ENCODE assay signal across 8 cellular contexts in the genomic region with DNA sequence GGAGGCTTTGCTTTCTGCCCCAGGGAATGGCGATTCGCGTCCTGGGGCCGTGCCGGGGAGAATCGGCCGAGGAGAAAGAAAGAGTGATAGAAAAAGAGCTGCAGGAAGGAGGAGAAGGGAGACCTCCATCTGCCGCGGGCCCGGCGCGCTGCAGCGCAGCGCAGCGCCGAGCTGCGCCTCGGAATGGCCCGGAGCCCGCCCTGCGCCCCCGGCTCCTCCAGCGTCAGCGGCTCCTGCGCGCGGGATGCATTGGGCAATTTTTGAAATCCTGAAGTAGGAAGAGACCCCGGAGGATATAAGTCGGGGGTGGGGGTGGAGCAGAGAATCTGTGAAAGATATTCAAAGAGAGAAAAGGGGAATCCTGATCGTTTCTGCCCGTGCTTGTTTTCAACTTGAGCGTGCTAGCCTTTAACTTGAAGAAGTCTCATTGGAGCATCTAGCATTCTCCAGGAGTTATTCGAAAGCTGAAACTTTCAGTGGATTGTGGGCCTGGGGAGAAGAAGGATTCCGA. TPM values are rescaled to one million over a fixed set of nuclear protein-coding genes. Genes with fewer than 3 reads are reported as not detected.
DNase-seq lines count a peak whose midpoint lies in the region; ATAC-seq and TF ChIP-seq lines count a peak whose summit lies in the region.

No MANE protein-coding gene starts in this region.

- H3K27ac ChIP-seq in CD4-positive, alpha-beta memory T cell (ENCODE audit: low read depth, low read length), result no peak overlapping the region
- no peak overlapping the region for H3K27ac ChIP-seq in Karpas-422 (ENCODE audit: low read length)

- H3K9me3 Mint-ChIP-seq in CD4-positive, alpha-beta memory T cell, result peaks cover 0 to 2% (median 0%) of the 10 kb centered on the region in 8 donors
- H3K9me3 Mint-ChIP-seq in immature natural killer cell, result peaks cover 0 to 4% (median 0%) of the 10 kb centered on the region in 6 donors
- peaks cover 5% of the 10 kb centered on the region for H3K9me3 Mint-ChIP-seq in stimulated activated memory B cell treated with anti-CD40 and anti-IgM and Interleukin-4, amounts not matched to agents 10 μg/mL and 1 μg/mL and 100 μg/mL, for 72 hours

- no peak for ATAC-seq in stimulated activated memory B cell treated with anti-CD40 and anti-IgM and Interleukin-4, amounts not matched to agents 10 μg/mL and 1 μg/mL and 100 μg/mL, for 72 hours
- no peak for ATAC-seq in HG02588 (IDR thresholded peaks at IDR 0.05; ENCODE audit: unreplicated experiment)

- no peaks in the 10 kb centered on the region for H3K4me1 ChIP-seq in CD4-positive, alpha-beta memory T cell (ENCODE audit: insufficient read depth, low read length)
- H3K4me1 ChIP-seq in skeletal muscle satellite cell (ENCODE audit: control insufficient read depth, insufficient read depth, low read length), result peaks cover 5% of the 10 kb centered on the region
- H3K4me1 ChIP-seq in Karpas-422 (ENCODE audit: low read length), result no peaks in the 10 kb centered on the region

- POLR2A ChIA-PET in CD4-positive, alpha-beta memory T cell (lab: Charles Lee; ENCODE audit: partially characterized antibody), result no interaction called here

- H3K36me3 Mint-ChIP-seq in CD4-positive, alpha-beta memory T cell, result no peaks in the 10 kb centered on the region
- no peaks in the 10 kb centered on the region for H3K36me3 Mint-ChIP-seq in immature natural killer cell
- no peaks in the 10 kb centered on the region for H3K36me3 Mint-ChIP-seq in stimulated activated memory B cell treated with anti-CD40 and anti-IgM and Interleukin-4, amounts not matched to agents 10 μg/mL and 1 μg/mL and 100 μg/mL, for 72 hours

- H4K20me1 ChIP-seq in Karpas-422 (ENCODE audit: insufficient read depth, low read depth, low read length), result no peaks in the 10 kb centered on the region

- no peak overlapping the region for H2AFZ ChIP-seq in Karpas-422 (ENCODE audit: low read length)

- CTCF ChIA-PET in CD4-positive, alpha-beta memory T cell (lab: Charles Lee; ENCODE audit: partially characterized antibody), result no interaction called here

- peaks cover 24 to 30% of the 10 kb centered on the region in 2 donors for H3K27me3 Mint-ChIP-seq in CD4-positive, alpha-beta memory T cell
- H3K27me3 Mint-ChIP-seq in immature natural killer cell (ENCODE audit: low read depth in 3 of 3), result peaks cover 10 to 22% (median 22%) of the 10 kb centered on the region in 3 donors
- H3K27me3 Mint-ChIP-seq in stimulated activated memory B cell treated with anti-CD40 and anti-IgM and Interleukin-4, amounts not matched to agents 10 μg/mL and 1 μg/mL and 100 μg/mL, for 72 hours, result peaks cover 34% of the 10 kb centered on the region

- H3K79me2 ChIP-seq in Karpas-422 (ENCODE audit: low read length), result no peaks in the 10 kb centered on the region

- intact Hi-C loops in CD4-positive, alpha-beta memory T cell (cut with micrococcal nuclease), result no loop called here

- no peak overlapping the region for H3K27ac Mint-ChIP-seq in CD4-positive, alpha-beta memory T cell
- no peak overlapping the region for H3K27ac Mint-ChIP-seq in immature natural killer cell
- no peak overlapping the region for H3K27ac Mint-ChIP-seq in stimulated activated memory B cell treated with anti-CD40 and anti-IgM and Interleukin-4, amounts not matched to agents 10 μg/mL and 1 μg/mL and 100 μg/mL, for 72 hours

- H3K27me3 ChIP-seq in CD4-positive, alpha-beta memory T cell (ENCODE audit: insufficient read depth, low read length), result no peaks in the 10 kb centered on the region
- H3K27me3 ChIP-seq in skeletal muscle satellite cell (ENCODE audit: control insufficient read depth, insufficient read depth, low read length) (peaks cover 4% of the 10 kb centered on the region), Karpas-422 (ENCODE audit: low read length) (no peaks in the 10 kb centered on the region)

- H3K9ac ChIP-seq in skeletal muscle satellite cell (ENCODE audit: low read depth, low read length), result peak overlapping the region; percentile 84
- no peak overlapping the region for H3K9ac ChIP-seq in Karpas-422 (ENCODE audit: low read length)

- H3K4me3 ChIP-seq in CD4-positive, alpha-beta memory T cell (ENCODE audit: low read length in 2 of 2), result no peak overlapping the region
- H3K4me3 ChIP-seq in cardiac fibroblast (replicated peaks in 1 of 2; ENCODE audit: low read depth in 2 of 2, low read length in 2 of 2) (peak overlapping the region; percentile 83 to 92), skeletal muscle satellite cell (ENCODE audit: low read length) (peak overlapping the region; percentile 76), Karpas-422 (ENCODE audit: low read length) (no peak overlapping the region)

- H3K4me2 ChIP-seq in skeletal muscle satellite cell (ENCODE audit: low read length), result peak overlapping the region; percentile 95
- H3K4me2 ChIP-seq in Karpas-422 (ENCODE audit: low read depth, low read length, poor library complexity, severe bottlenecking), result no peak overlapping the region

- H3K4me3 Mint-ChIP-seq in CD4-positive, alpha-beta memory T cell, result peak overlapping the region in 5 of 8 donors; percentile 20 to 74 (median 67)
- peak overlapping the region; percentile 74 to 87 (median 77) for H3K4me3 Mint-ChIP-seq in immature natural killer cell
- H3K4me3 Mint-ChIP-seq in stimulated activated memory B cell treated with anti-CD40 and anti-IgM and Interleukin-4, amounts not matched to agents 10 μg/mL and 1 μg/mL and 100 μg/mL, for 72 hours, result no peak overlapping the region

- no peaks in the 10 kb centered on the region for H3K9me2 ChIP-seq in Karpas-422 (replicated peaks; ENCODE audit: insufficient read depth, low read length)

- H3K36me3 ChIP-seq in CD4-positive, alpha-beta memory T cell (ENCODE audit: insufficient read depth, low read length), result no peaks in the 10 kb centered on the region
- H3K36me3 ChIP-seq in skeletal muscle satellite cell (ENCODE audit: insufficient read depth, low read length) (no peaks in the 10 kb centered on the region), Karpas-422 (ENCODE audit: insufficient read depth, low read length) (no peaks in the 10 kb centered on the region)

- H3K4me1 Mint-ChIP-seq in CD4-positive, alpha-beta memory T cell, result peaks cover 4 to 16% (median 10%) of the 10 kb centered on the region in 4 donors
- H3K4me1 Mint-ChIP-seq in immature natural killer cell, result peaks cover 19 to 21% of the 10 kb centered on the region in 2 donors
- H3K4me1 Mint-ChIP-seq in stimulated activated memory B cell treated with anti-CD40 and anti-IgM and Interleukin-4, amounts not matched to agents 10 μg/mL and 1 μg/mL and 100 μg/mL, for 72 hours, result no peaks in the 10 kb centered on the region

- TF ChIP-seq CTCF in cardiac fibroblast (IDR thresholded peaks at IDR 0.05; ENCODE audit: low read depth, low read length), result no peak

- no peak for DNase-seq in CD4-positive, alpha-beta memory T cell
- DNase-seq in LHCN-M2 (ENCODE audit: low read depth) (peak; percentile 29), cardiac fibroblast (ENCODE audit: low read depth in 2 of 2) (peak; percentile 62 to 68), immature natural killer cell (no peak), Karpas-422 (no peak)

- no peaks in the 10 kb centered on the region for H3K9me3 ChIP-seq in CD4-positive, alpha-beta memory T cell (ENCODE audit: control insufficient read depth in 1 of 2, low read length in 2 of 2)
- H3K9me3 ChIP-seq in skeletal muscle satellite cell (replicated peaks; ENCODE audit: low read length), result no peaks in the 10 kb centered on the region
- H3K9me3 ChIP-seq in Karpas-422 (ENCODE audit: low read length), result no peaks in the 10 kb centered on the region

RNA-seq across cellular contexts. Expression of a gene that starts 0.4 kb away (rescaled TPM):
- total RNA-seq in CD4-positive, alpha-beta memory T cell, result not detected
- polyA plus RNA-seq in CD4-positive, alpha-beta memory T cell, result not detected
- 0.06 TPM in 1 of 2 replicates, not detected in the other for total RNA-seq in LHCN-M2 (2014; rRNA removed)
- polyA plus RNA-seq in LHCN-M2 (2012), result 0.01 TPM
- polyA plus RNA-seq in immature natural killer cell, result under 1 TPM in 1 of 3 donors, not detected in 2; 0.08 TPM
- 4.1 and 7.6 TPM in 2 replicates for total RNA-seq in skeletal muscle satellite cell (2012; rRNA removed)
- total RNA-seq in Karpas-422 (2014; rRNA removed; shearing (Covaris generic); ENCODE audit: low replicate concordance), result not detected in 2 replicates

Comparison
In these comparisons a context has a peak if more than half of its experiments do, and no peak if none do; other contexts are left out.
1. DNase-seq: peak in LHCN-M2 (single experiment) and cardiac fibroblast (2 of 2); none in CD4-positive, alpha-beta memory T cell (0 of 5), immature natural killer cell (0 of 3) and Karpas-422 (single experiment).
2. H3K4me3 ChIP-seq: peak in cardiac fibroblast (2 of 2) and skeletal muscle satellite cell (single experiment); none in CD4-positive, alpha-beta memory T cell (0 of 2) and Karpas-422 (single experiment).